ENCODE assay signal across 21 cellular contexts in the genomic region with DNA sequence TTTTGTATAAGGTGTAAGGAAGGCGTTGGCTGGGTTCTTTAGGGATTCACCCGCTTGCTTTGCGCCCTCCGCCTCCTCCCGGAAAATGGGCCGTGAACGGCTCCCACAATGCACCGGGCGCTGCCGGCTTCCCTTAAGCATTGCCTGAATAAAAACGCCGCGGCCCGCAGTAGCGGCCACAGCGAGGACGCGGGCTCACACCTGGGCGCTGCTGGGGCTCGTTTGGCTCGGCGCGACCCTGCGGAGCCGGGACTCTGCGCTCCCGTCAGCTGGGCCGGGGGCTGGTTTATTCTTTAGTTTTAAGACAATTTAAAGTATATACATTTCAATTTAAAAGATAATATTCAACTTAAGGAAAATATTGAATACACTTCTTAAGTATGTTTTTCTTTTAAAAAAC.
"Had no signal": no experiment of that assay in that cellular context is flagged by ENCODE, and none has a peak within 500 bp of the region (broad histone marks: within the 10 kb centered on the region; RNA-seq: fewer than 3 reads in every experiment).

No MANE protein-coding gene starts in this region.

- H3K4me1 ChIP-seq: colonic mucosa, esophagus muscularis mucosa, gastroesophageal sphincter had no signal

- H3K36me3 ChIP-seq: colonic mucosa, esophagus muscularis mucosa, esophagus squamous epithelium, gastrocnemius medialis, gastroesophageal sphincter, heart left ventricle had no signal

- H3K27me3 ChIP-seq: colonic mucosa, esophagus muscularis mucosa, esophagus squamous epithelium, foreskin keratinocyte, gastrocnemius medialis, gastroesophageal sphincter had no signal

- DNase-seq: colonic mucosa; cortex of kidney; dermis blood vessel endothelial cell; dorsolateral prefrontal cortex; effector CD4-positive, alpha-beta T cell; effector CD8-positive, alpha-beta T cell; effector memory CD8-positive, alpha-beta T cell; endodermal cell; erythroblast; esophagus squamous epithelium; foreskin fibroblast; foreskin keratinocyte; foreskin melanocyte; gastrocnemius medialis; glutamatergic neuron; heart left ventricle had no signal

- ATAC-seq: effector memory CD8-positive, alpha-beta T cell; esophagus mucosa; foreskin keratinocyte; gastrocnemius medialis; gastroesophageal sphincter; heart left ventricle had no signal

- H3K27ac ChIP-seq: colonic mucosa, coronary artery, dorsolateral prefrontal cortex, epithelial cell of prostate, esophagus muscularis mucosa, esophagus squamous epithelium, foreskin keratinocyte, gastrocnemius medialis, gastroesophageal sphincter, heart left ventricle had no signal

- H3K4me3 ChIP-seq: colonic mucosa, coronary artery, dorsolateral prefrontal cortex, esophagus muscularis mucosa, esophagus squamous epithelium, gastrocnemius medialis, gastroesophageal sphincter, heart left ventricle had no signal

- H3K9me3 ChIP-seq: colonic mucosa, esophagus squamous epithelium, gastrocnemius medialis had no signal
